2 cellular contexts compared by ENCODE assay signal in the genomic region with DNA sequence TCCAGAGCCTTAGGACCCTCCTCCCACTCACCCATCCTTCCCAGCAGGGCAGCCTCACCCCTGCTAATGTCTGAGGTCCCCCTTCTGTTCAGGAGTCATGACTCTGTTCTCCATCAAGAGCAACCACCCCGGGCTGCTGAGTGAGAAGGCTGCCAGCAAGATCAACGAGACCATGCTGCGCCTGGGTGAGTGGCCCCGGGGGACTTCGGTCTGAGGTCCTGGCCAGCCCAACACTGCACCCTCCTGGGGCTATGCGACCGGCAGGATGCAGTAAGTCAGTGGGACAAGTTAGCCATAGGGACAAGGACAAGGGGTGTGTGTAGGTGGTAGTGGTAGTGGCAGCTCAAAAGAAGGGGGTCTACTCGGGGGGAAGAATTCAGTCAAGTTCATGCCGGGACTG.
A peak's percentile ranks its signal among the peaks of the same experiment; 100 is the strongest.
TF ChIP-seq lines count a peak whose summit lies in the region.

No MANE protein-coding gene starts in this region.

TF ChIP-seq in K562, 482 proteins besides CTCF, POLR2A, EP300 and RAD21:
- TF ChIP-seq SMARCE1 (IDR thresholded peaks at IDR 0.05) (no peak), POLR2H (tag; IDR thresholded peaks at IDR 0.05; ENCODE audit: low read depth) (no peak), IFI16 (CRISPR knock-in tag; IDR thresholded peaks at IDR 0.05) (no peak), SNIP1 (IDR thresholded peaks at IDR 0.05; ENCODE audit: low read depth) (no peak), ETS2 (tag; IDR thresholded peaks at IDR 0.05; ENCODE audit: borderline replicate concordance, poor library complexity, severe bottlenecking) (no peak), NFYB (IDR thresholded peaks at IDR 0.05; ENCODE audit: extremely low read depth, insufficient read length) (no peak), ZNF347 (CRISPR knock-in tag; IDR thresholded peaks at IDR 0.05; ENCODE audit: low read depth) (no peak), TGIF2 (CRISPR knock-in tag; IDR thresholded peaks at IDR 0.05) (no peak), POLR2AphosphoS2 (IDR thresholded peaks at IDR 0.05; ENCODE audit: low read length) (no peak)
- TF ChIP-seq, protein P1, sequence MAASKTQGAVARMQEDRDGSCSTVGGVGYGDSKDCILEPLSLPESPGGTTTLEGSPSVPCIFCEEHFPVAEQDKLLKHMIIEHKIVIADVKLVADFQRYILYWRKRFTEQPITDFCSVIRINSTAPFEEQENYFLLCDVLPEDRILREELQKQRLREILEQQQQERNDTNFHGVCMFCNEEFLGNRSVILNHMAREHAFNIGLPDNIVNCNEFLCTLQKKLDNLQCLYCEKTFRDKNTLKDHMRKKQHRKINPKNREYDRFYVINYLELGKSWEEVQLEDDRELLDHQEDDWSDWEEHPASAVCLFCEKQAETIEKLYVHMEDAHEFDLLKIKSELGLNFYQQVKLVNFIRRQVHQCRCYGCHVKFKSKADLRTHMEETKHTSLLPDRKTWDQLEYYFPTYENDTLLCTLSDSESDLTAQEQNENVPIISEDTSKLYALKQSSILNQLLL (CRISPR knock-in tag; IDR thresholded peaks at IDR 0.05; ENCODE audit: borderline replicate concordance), result no peak
- TF ChIP-seq, protein P2, sequence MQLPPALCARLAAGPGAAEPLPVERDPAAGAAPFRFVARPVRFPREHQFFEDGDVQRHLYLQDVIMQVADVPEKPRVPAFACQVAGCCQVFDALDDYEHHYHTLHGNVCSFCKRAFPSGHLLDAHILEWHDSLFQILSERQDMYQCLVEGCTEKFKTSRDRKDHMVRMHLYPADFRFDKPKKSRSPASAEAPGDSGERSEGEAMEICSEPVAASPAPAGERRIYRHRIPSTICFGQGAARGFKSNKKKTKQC (CRISPR knock-in tag; IDR thresholded peaks at IDR 0.05), result no peak
- TF ChIP-seq, protein P3, sequence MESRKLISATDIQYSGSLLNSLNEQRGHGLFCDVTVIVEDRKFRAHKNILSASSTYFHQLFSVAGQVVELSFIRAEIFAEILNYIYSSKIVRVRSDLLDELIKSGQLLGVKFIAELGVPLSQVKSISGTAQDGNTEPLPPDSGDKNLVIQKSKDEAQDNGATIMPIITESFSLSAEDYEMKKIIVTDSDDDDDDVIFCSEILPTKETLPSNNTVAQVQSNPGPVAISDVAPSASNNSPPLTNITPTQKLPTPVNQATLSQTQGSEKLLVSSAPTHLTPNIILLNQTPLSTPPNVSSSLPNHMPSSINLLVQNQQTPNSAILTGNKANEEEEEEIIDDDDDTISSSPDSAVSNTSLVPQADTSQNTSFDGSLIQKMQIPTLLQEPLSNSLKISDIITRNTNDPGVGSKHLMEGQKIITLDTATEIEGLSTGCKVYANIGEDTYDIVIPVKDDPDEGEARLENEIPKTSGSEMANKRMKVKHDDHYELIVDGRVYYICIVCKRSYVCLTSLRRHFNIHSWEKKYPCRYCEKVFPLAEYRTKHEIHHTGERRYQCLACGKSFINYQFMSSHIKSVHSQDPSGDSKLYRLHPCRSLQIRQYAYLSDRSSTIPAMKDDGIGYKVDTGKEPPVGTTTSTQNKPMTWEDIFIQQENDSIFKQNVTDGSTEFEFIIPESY (CRISPR knock-in tag; IDR thresholded peaks at IDR 0.05), result no peak
- TF ChIP-seq, protein P4, sequence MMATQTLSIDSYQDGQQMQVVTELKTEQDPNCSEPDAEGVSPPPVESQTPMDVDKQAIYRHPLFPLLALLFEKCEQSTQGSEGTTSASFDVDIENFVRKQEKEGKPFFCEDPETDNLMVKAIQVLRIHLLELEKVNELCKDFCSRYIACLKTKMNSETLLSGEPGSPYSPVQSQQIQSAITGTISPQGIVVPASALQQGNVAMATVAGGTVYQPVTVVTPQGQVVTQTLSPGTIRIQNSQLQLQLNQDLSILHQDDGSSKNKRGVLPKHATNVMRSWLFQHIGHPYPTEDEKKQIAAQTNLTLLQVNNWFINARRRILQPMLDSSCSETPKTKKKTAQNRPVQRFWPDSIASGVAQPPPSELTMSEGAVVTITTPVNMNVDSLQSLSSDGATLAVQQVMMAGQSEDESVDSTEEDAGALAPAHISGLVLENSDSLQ (IDR thresholded peaks at IDR 0.05), result no peak
- TF ChIP-seq, protein P5, sequence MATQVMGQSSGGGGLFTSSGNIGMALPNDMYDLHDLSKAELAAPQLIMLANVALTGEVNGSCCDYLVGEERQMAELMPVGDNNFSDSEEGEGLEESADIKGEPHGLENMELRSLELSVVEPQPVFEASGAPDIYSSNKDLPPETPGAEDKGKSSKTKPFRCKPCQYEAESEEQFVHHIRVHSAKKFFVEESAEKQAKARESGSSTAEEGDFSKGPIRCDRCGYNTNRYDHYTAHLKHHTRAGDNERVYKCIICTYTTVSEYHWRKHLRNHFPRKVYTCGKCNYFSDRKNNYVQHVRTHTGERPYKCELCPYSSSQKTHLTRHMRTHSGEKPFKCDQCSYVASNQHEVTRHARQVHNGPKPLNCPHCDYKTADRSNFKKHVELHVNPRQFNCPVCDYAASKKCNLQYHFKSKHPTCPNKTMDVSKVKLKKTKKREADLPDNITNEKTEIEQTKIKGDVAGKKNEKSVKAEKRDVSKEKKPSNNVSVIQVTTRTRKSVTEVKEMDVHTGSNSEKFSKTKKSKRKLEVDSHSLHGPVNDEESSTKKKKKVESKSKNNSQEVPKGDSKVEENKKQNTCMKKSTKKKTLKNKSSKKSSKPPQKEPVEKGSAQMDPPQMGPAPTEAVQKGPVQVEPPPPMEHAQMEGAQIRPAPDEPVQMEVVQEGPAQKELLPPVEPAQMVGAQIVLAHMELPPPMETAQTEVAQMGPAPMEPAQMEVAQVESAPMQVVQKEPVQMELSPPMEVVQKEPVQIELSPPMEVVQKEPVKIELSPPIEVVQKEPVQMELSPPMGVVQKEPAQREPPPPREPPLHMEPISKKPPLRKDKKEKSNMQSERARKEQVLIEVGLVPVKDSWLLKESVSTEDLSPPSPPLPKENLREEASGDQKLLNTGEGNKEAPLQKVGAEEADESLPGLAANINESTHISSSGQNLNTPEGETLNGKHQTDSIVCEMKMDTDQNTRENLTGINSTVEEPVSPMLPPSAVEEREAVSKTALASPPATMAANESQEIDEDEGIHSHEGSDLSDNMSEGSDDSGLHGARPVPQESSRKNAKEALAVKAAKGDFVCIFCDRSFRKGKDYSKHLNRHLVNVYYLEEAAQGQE (CRISPR knock-in tag; IDR thresholded peaks at IDR 0.05; ENCODE audit: low read depth), result no peak

TF ChIP-seq in liver, 16 proteins besides CTCF, POLR2A, EP300 and RAD21:
- no peak for TF ChIP-seq HNF4G (IDR thresholded peaks at IDR 0.05)
- TF ChIP-seq JUND (IDR thresholded peaks at IDR 0.05), result no peak
- TF ChIP-seq EGR1 (IDR thresholded peaks at IDR 0.05; ENCODE audit: low read depth in 2 of 2), result no peak
- TF ChIP-seq RXRA (IDR thresholded peaks at IDR 0.05), result no peak
- TF ChIP-seq, protein P5 (IDR thresholded peaks at IDR 0.05), result no peak
- TF ChIP-seq NR2F2 (IDR thresholded peaks at IDR 0.05), result no peak
- TF ChIP-seq YY1 (IDR thresholded peaks at IDR 0.05), result no peak
- TF ChIP-seq, protein P3 (IDR thresholded peaks at IDR 0.05), result no peak
- peak in 1 of 2 donors; percentile 28 for TF ChIP-seq HNF4A (conservative IDR thresholded peaks at IDR 0.05)
